Comparison of ENCODE assay signal across 11 cellular contexts in the genomic region with DNA sequence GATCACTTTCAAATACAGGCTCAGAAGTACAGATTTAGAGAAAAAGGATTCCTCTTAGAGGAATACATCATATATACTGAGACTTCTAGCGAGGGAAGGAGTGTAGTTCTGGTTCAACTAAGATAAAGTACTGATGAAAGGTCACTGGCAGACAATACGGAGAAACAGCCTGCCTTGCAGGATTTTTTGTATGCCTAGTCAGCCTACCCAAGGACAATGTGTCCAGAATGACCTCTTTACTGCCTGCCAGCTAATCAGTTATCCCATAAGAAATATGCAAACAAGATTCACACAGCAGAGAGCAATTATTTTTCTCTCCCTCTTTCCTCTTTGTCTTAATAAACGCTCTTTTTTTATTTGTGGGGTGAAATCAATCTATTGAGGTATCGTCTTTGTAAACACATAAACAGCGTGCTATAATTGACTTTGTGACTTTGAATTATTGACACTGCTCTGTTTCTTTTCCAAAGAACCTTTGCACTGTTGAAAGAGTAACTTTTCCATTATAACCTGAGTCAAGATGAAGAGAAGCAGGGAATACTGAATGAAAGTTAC. TPM values are rescaled to one million over a fixed set of nuclear protein-coding genes. Genes with fewer than 3 reads are reported as not detected.
DNase-seq lines count a peak whose midpoint lies in the region; ATAC-seq lines count a peak whose summit lies in the region.
"Had no signal": no experiment of that assay in that cellular context is flagged by ENCODE, and none has a peak within 500 bp of the region (broad histone marks: within the 10 kb centered on the region; RNA-seq: fewer than 3 reads in every experiment).

No MANE protein-coding gene starts in this region.

- H3K4me1 ChIP-seq in CD4-positive, alpha-beta memory T cell (ENCODE audit: insufficient read depth, low read length) = peaks cover 37% of the 10 kb centered on the region
- peaks cover 9% of the 10 kb centered on the region for H3K4me1 ChIP-seq in effector memory CD4-positive, alpha-beta T cell (ENCODE audit: control insufficient read depth, insufficient read depth, low read length, poor library complexity, severe bottlenecking)
- peaks cover 17% of the 10 kb centered on the region for H3K4me1 ChIP-seq in mesodermal cell (ENCODE audit: control insufficient read depth, insufficient read depth, low read length, poor library complexity, severe bottlenecking)

- ATAC-seq in GM18870 (IDR thresholded peaks at IDR 0.05; ENCODE audit: unreplicated experiment) = no peak

- POLR2A ChIA-PET in CD4-positive, alpha-beta memory T cell (lab: Charles Lee; ENCODE audit: partially characterized antibody) = interaction anchor here (1.8 to 4.6 kb wide), 4 partner anchors 17 to 316 kb away, joined by 6 to 79 read pairs (median 8); a partner anchor contains a TSS

- H3K27ac Mint-ChIP-seq in CD4-positive, alpha-beta memory T cell = no peak overlapping the region

- no peaks in the 10 kb centered on the region for H3K36me3 ChIP-seq in CD4-positive, alpha-beta memory T cell (ENCODE audit: insufficient read depth, low read length)
- peaks cover 9% of the 10 kb centered on the region for H3K36me3 ChIP-seq in MG63
- no peaks in the 10 kb centered on the region for H3K36me3 ChIP-seq in effector memory CD4-positive, alpha-beta T cell (ENCODE audit: control insufficient read depth, insufficient read depth, low read length)
- H3K36me3 ChIP-seq in mesodermal cell (ENCODE audit: control insufficient read depth, insufficient read depth, low read length) = peaks cover 7% of the 10 kb centered on the region

- H3K27ac ChIP-seq in CD4-positive, alpha-beta memory T cell (ENCODE audit: low read depth, low read length) = peak overlapping the region; percentile 97
- H3K27ac ChIP-seq in effector memory CD4-positive, alpha-beta T cell (ENCODE audit: insufficient read depth, low read length, poor library complexity, severe bottlenecking) = peak overlapping the region; percentile 98
- peak overlapping the region; percentile 17 for H3K27ac ChIP-seq in mesodermal cell (ENCODE audit: low read depth, low read length, severe bottlenecking)

- H3K9me3 Mint-ChIP-seq in CD4-positive, alpha-beta memory T cell = no peaks in the 10 kb centered on the region

- H3K4me3 ChIP-seq in CD4-positive, alpha-beta memory T cell (ENCODE audit: low read length in 2 of 2) = no peak overlapping the region
- H3K4me3 ChIP-seq in MG63 (peak overlapping the region; percentile 87; the same call in 1 of the 2 replicates), mesodermal cell (ENCODE audit: extremely low read depth, insufficient read depth, low read length, poor library complexity, severe bottlenecking) (peak overlapping the region; percentile 87)
- no peak overlapping the region for H3K4me3 ChIP-seq in effector memory CD4-positive, alpha-beta T cell (ENCODE audit: insufficient read depth, low read depth, low read length, poor library complexity, severe bottlenecking)

- no peaks in the 10 kb centered on the region for H3K9me3 ChIP-seq in CD4-positive, alpha-beta memory T cell (ENCODE audit: control insufficient read depth in 1 of 2, low read length in 2 of 2)
- H3K9me3 ChIP-seq in MG63 (no peaks in the 10 kb centered on the region), mesodermal cell (ENCODE audit: control insufficient read depth, low read length) (no peaks in the 10 kb centered on the region)
- no peaks in the 10 kb centered on the region for H3K9me3 ChIP-seq in effector memory CD4-positive, alpha-beta T cell (ENCODE audit: control insufficient read depth, low read length)
- H3K9me3 ChIP-seq: sigmoid colon had no signal

- no peak for DNase-seq in CD4-positive, alpha-beta memory T cell
- no peak for DNase-seq in MG63
- DNase-seq in effector memory CD4-positive, alpha-beta T cell = no peak
- DNase-seq in NCI-H2081 (lab: John Stamatoyannopoulos, UW) = no peak
- no peak for DNase-seq in AG08395 (ENCODE audit: low spot score)
- no peak for DNase-seq in stimulated activated CD4-positive, alpha-beta T cell treated with anti-CD3 and anti-CD28 coated beads, Interleukin-2, amount 100 ng/mL, for 48 hours
- DNase-seq: activated CD4-positive, alpha-beta T cell treated with anti-CD3 and anti-CD28 coated beads for 1 hour; effector CD4-positive, alpha-beta T cell; sigmoid colon had no signal

- H3K27me3 Mint-ChIP-seq in CD4-positive, alpha-beta memory T cell = no peaks in the 10 kb centered on the region

- intact Hi-C loops in CD4-positive, alpha-beta memory T cell (cut with micrococcal nuclease) = loop anchor here (10.0 kb wide), 1 partner anchor 151 kb away; a partner anchor contains a TSS

- H3K4me3 Mint-ChIP-seq in CD4-positive, alpha-beta memory T cell = no peak overlapping the region

- H3K27me3 ChIP-seq in CD4-positive, alpha-beta memory T cell (ENCODE audit: insufficient read depth, low read length) = no peaks in the 10 kb centered on the region
- no peaks in the 10 kb centered on the region for H3K27me3 ChIP-seq in MG63
- no peaks in the 10 kb centered on the region for H3K27me3 ChIP-seq in effector memory CD4-positive, alpha-beta T cell (replicated peaks; ENCODE audit: control insufficient read depth, insufficient read depth, low read length, poor library complexity, severe bottlenecking)
- H3K27me3 ChIP-seq: sigmoid colon had no signal

- peaks cover 6 to 8% of the 10 kb centered on the region in 2 donors for H3K36me3 Mint-ChIP-seq in CD4-positive, alpha-beta memory T cell

- H3K4me1 Mint-ChIP-seq in CD4-positive, alpha-beta memory T cell = peaks cover under 1 to 27% (median 14%) of the 10 kb centered on the region in 4 donors

- CTCF ChIA-PET in CD4-positive, alpha-beta memory T cell (lab: Charles Lee; ENCODE audit: partially characterized antibody) = interaction anchor here (1.0 to 5.3 kb wide), 5 partner anchors 14 to 317 kb away, joined by 3 to 28 read pairs (median 4); no protein-coding TSS in a partner anchor

- 38 to 75% methylated on average over 1 to 2 of the region's 5 CpGs for WGBS in mesodermal cell (ENCODE audit: insufficient coverage in 2 of 2), 2 experiments

RNA-seq across cellular contexts. Expression of a gene that starts 1.4 kb away (rescaled TPM):
- total RNA-seq in CD4-positive, alpha-beta memory T cell = 10 to 100 TPM; 22.3 to 23.0 TPM
- polyA plus RNA-seq in CD4-positive, alpha-beta memory T cell = 10 to 100 TPM in 1 of 2 donors, 1 to 10 TPM in 1; 8.0 to 14.8 TPM
- total RNA-seq in MG63 (2014; rRNA removed; shearing (Covaris generic); ENCODE audit: low replicate concordance) = 6.6 and 6.8 TPM in 2 replicates
- polyA plus RNA-seq in mesodermal cell (2013, experiment 1 of 2) = 20.6 TPM
- polyA plus RNA-seq in mesodermal cell (2013, experiment 2 of 2) = 19.6 TPM

RNA-seq across cellular contexts. Expression of a gene that starts 24.4 kb away (rescaled TPM):
- 100 to 1,000 TPM; 107 to 109 TPM for total RNA-seq in CD4-positive, alpha-beta memory T cell
- 10 to 100 TPM; 41.8 to 62.0 TPM for polyA plus RNA-seq in CD4-positive, alpha-beta memory T cell
- 61.4 and 81.3 TPM in 2 replicates for total RNA-seq in MG63 (2014; rRNA removed; shearing (Covaris generic); ENCODE audit: low replicate concordance)
- 42.1 TPM for polyA plus RNA-seq in mesodermal cell (2013, experiment 1 of 2)
- 40.2 TPM for polyA plus RNA-seq in mesodermal cell (2013, experiment 2 of 2)

Comparison
In these comparisons a context has a peak if more than half of its experiments do, and no peak if none do; other contexts are left out.
1. H3K27ac ChIP-seq: peak in every context shown above with its lines; median percentile 98 in effector memory CD4-positive, alpha-beta T cell; 97 in CD4-positive, alpha-beta memory T cell; 17 in mesodermal cell.
2. H3K4me3 ChIP-seq: peak in MG63 (single experiment) and mesodermal cell (single experiment); none in CD4-positive, alpha-beta memory T cell (0 of 2) and effector memory CD4-positive, alpha-beta T cell (single experiment).